30 cellular contexts compared by ENCODE assay signal in genomic region chr3:49842843-49843242, GRCh38. TPM values are rescaled to one million over a fixed set of nuclear protein-coding genes. Genes with fewer than 3 reads are reported as not detected.
"Had no signal": no experiment of that assay in that cellular context is flagged by ENCODE, and none has a peak within 500 bp of the region (broad histone marks: within the 10 kb centered on the region; RNA-seq: fewer than 3 reads in every experiment).

No MANE protein-coding gene starts in this region.

- H3K36me3 ChIP-seq: ascending aorta, brain microvascular endothelial cell, neural progenitor cell, upper lobe of left lung, vagina had no signal

- FAIRE-seq: endothelial cell of umbilical vein, islet of Langerhans had no signal

- H3K9ac ChIP-seq: neural progenitor cell had no signal

- H3K9me3 Mint-ChIP-seq: activated naive CD4-positive, alpha-beta T cell treated with anti-CD3 and anti-CD28 coated beads, Interleukin-2, amount 10 ng/mL, durations not matched to agents 7 days and 5 days; activated naive CD8-positive, alpha-beta T cell treated with anti-CD3 and anti-CD28 coated beads, Interleukin-2, amount 10 ng/mL, durations not matched to agents 7 days and 5 days; activated T-helper 1 cell treated with anti-CD3 and anti-CD28 coated beads, Interleukin-12 subunit alpha, Interleukin-12 subunit beta, Interleukin-2, Interleukin-4 antibody, amounts not matched to agents 30 ng/mL and 10 ng/mL and 1 ng/mL, durations not matched to agents 14 hours and 24 hours and 36 hours; neural progenitor cell; stimulated activated naive CD8-positive, alpha-beta T cell treated with anti-CD3 and anti-CD28 coated beads, Interleukin-15, Interleukin-2, amounts not matched to agents 100 ng/mL and 50 ng/mL, for 24 hours; T-helper 2 cell treated with Interferon-gamma antibody and Interleukin-4, amounts not matched to agents 5 μg/mL and 100 μg/mL, for 36 hours had no signal

- H3K27ac Mint-ChIP-seq: activated naive CD4-positive, alpha-beta T cell treated with anti-CD3 and anti-CD28 coated beads, Interleukin-2, amount 10 ng/mL, durations not matched to agents 7 days and 5 days; activated naive CD8-positive, alpha-beta T cell treated with anti-CD3 and anti-CD28 coated beads, Interleukin-2, amount 10 ng/mL, durations not matched to agents 7 days and 5 days; activated T-helper 1 cell treated with anti-CD3 and anti-CD28 coated beads, Interleukin-12 subunit alpha, Interleukin-12 subunit beta, Interleukin-2, Interleukin-4 antibody, amounts not matched to agents 30 ng/mL and 10 ng/mL and 1 ng/mL, durations not matched to agents 14 hours and 24 hours and 36 hours; neural progenitor cell; stimulated activated naive CD8-positive, alpha-beta T cell treated with anti-CD3 and anti-CD28 coated beads, Interleukin-15, Interleukin-2, amounts not matched to agents 100 ng/mL and 50 ng/mL, for 24 hours; T-helper 2 cell treated with Interferon-gamma antibody and Interleukin-4, amounts not matched to agents 5 μg/mL and 100 μg/mL, for 36 hours had no signal

- H2AFZ ChIP-seq: neural progenitor cell had no signal

- H3K4me1 ChIP-seq: neural progenitor cell had no signal

- H3K4me3 Mint-ChIP-seq: activated naive CD4-positive, alpha-beta T cell treated with anti-CD3 and anti-CD28 coated beads, Interleukin-2, amount 10 ng/mL, durations not matched to agents 7 days and 5 days; activated naive CD8-positive, alpha-beta T cell treated with anti-CD3 and anti-CD28 coated beads, Interleukin-2, amount 10 ng/mL, durations not matched to agents 7 days and 5 days; activated T-helper 1 cell treated with anti-CD3 and anti-CD28 coated beads, Interleukin-12 subunit alpha, Interleukin-12 subunit beta, Interleukin-2, Interleukin-4 antibody, amounts not matched to agents 30 ng/mL and 10 ng/mL and 1 ng/mL, durations not matched to agents 14 hours and 24 hours and 36 hours; neural progenitor cell; stimulated activated naive CD8-positive, alpha-beta T cell treated with anti-CD3 and anti-CD28 coated beads, Interleukin-15, Interleukin-2, amounts not matched to agents 100 ng/mL and 50 ng/mL, for 24 hours; T-helper 2 cell treated with Interferon-gamma antibody and Interleukin-4, amounts not matched to agents 5 μg/mL and 100 μg/mL, for 36 hours had no signal

- H3K27me3 ChIP-seq: ascending aorta, brain microvascular endothelial cell, left lung, neural progenitor cell, spleen, upper lobe of left lung, vagina had no signal

- H3K4me2 ChIP-seq: neural progenitor cell had no signal

- DNase-seq: activated CD4-positive, alpha-beta T cell treated with anti-CD3 and anti-CD28 coated beads for 48 hours; activated CD4-positive, alpha-beta T cell treated with anti-CD3 and anti-CD28 coated beads, Interleukin-2, amount 50 U/mL, for 48 hours; activated CD8-positive, alpha-beta memory T cell treated with anti-CD3 and anti-CD28 coated beads for 24 hours; activated gamma-delta T cell; activated naive CD4-positive, alpha-beta T cell treated with anti-CD3 and anti-CD28 coated beads, Interleukin-2, amount 10 ng/mL, durations not matched to agents 7 days and 5 days; activated naive CD8-positive, alpha-beta T cell treated with anti-CD3 and anti-CD28 coated beads, Interleukin-2, amount 10 ng/mL, durations not matched to agents 7 days and 5 days; brain microvascular endothelial cell; cortex of kidney; foreskin melanocyte; left lung; occipital lobe; right cardiac atrium; spleen; stimulated activated CD4-positive, alpha-beta T cell treated with anti-CD3 and anti-CD28 coated beads, Interleukin-2, amount 100 ng/mL, for 48 hours; T-helper 1 cell; upper lobe of left lung had no signal

- H3K4me1 Mint-ChIP-seq: activated naive CD4-positive, alpha-beta T cell treated with anti-CD3 and anti-CD28 coated beads, Interleukin-2, amount 10 ng/mL, durations not matched to agents 7 days and 5 days had no signal

- H3K9me3 ChIP-seq: ascending aorta, left lung, spleen, upper lobe of left lung, vagina had no signal

- H3K4me3 ChIP-seq: ascending aorta, left lung, lung, neural progenitor cell, spleen, upper lobe of left lung, vagina had no signal

- ATAC-seq: left lung, right cardiac atrium had no signal

- H3K27ac ChIP-seq: ascending aorta, brain microvascular endothelial cell, left lung, neural progenitor cell, spleen, upper lobe of left lung, vagina had no signal

- H3K27me3 Mint-ChIP-seq: activated naive CD4-positive, alpha-beta T cell treated with anti-CD3 and anti-CD28 coated beads, Interleukin-2, amount 10 ng/mL, durations not matched to agents 7 days and 5 days; activated naive CD8-positive, alpha-beta T cell treated with anti-CD3 and anti-CD28 coated beads, Interleukin-2, amount 10 ng/mL, durations not matched to agents 7 days and 5 days; stimulated activated naive CD8-positive, alpha-beta T cell treated with anti-CD3 and anti-CD28 coated beads, Interleukin-15, Interleukin-2, amounts not matched to agents 100 ng/mL and 50 ng/mL, for 24 hours had no signal

RNA-seq across cellular contexts. Expression of gene TRAIP, which starts 13.5 kb away (rescaled TPM):
- total RNA-seq: ascending aorta had no signal

RNA-seq across cellular contexts. Expression of gene CAMKV, which starts 26.9 kb away (rescaled TPM):
- total RNA-seq: activated naive CD8-positive, alpha-beta T cell treated with anti-CD3 and anti-CD28 coated beads, Interleukin-2, amount 10 ng/mL, durations not matched to agents 7 days and 5 days; ascending aorta; cardiac septum; chondrocyte; endothelial cell of umbilical vein; left lung; mesenteric fat pad; right cardiac atrium; spleen; subcutaneous adipose tissue; vagina had no signal
- polyA plus RNA-seq: endothelial cell of umbilical vein, lung, right cardiac atrium, spleen had no signal

RNA-seq across cellular contexts. Expression of gene INKA1, which starts 39.8 kb away (rescaled TPM):
- total RNA-seq: ascending aorta had no signal

RNA-seq across cellular contexts. Expression of gene CDHR4, which starts 43.2 kb away (rescaled TPM):
- total RNA-seq: activated T-helper 1 cell treated with anti-CD3 and anti-CD28 coated beads, Interleukin-12 subunit alpha, Interleukin-12 subunit beta, Interleukin-2, Interleukin-4 antibody, amounts not matched to agents 30 ng/mL and 10 ng/mL and 1 ng/mL, durations not matched to agents 14 hours and 24 hours and 36 hours; ascending aorta; cardiac septum; chondrocyte; endothelial cell of umbilical vein; mesenteric fat pad; occipital lobe; pulmonary artery endothelial cell; spleen; subcutaneous adipose tissue; vagina had no signal
